Comparison of ENCODE assay signal across 8 cellular contexts in the genomic region with DNA sequence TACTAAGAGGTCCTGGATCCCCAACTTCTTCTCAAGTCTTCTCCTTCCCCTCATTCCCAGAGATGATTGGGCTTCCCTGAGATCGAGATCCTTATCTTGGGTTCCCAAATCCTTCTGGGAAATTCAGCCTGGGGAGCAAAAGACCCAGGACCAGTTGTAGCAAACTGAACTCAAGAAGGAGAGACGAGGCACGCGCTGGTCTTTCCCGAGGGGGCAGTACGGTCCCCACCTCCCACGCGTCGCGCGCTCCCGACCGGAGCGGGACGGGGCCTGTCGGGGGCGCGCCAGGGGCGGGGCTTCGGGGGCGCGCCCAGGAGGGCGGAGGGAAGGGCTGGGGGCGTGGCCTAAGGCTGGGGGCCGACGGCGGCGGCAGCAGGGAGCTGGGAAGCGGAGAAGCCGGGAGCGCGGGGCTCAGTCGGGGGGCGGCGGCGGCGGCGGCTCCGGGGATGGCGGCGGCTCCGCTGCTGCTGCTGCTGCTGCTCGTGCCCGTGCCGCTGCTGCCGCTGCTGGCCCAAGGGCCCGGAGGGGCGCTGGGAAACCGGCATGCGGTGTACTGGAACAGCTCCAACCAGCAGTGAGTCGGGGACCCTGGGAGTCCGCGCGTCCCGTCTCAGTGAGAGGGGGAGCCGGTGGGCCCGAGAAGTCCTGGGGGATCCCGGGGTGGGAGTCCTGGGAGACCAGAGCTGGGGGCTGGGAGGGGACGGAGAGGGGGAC. TPM values are rescaled to one million over a fixed set of nuclear protein-coding genes. Genes with fewer than 3 reads are reported as not detected.
DNase-seq lines count a peak whose midpoint lies in the region; ATAC-seq, FAIRE-seq and TF ChIP-seq lines count a peak whose summit lies in the region.

EFNA3 (plus strand) TSS at position 342 of the 714 bp plus-strand sequence; CDS start at position 447, 105 bp downstream.

- TF ChIP-seq CTCF in D721Med (IDR thresholded peaks at IDR 0.05; ENCODE audit: insufficient read depth, missing control alignments) (no peak), K562 (IDR thresholded peaks at IDR 0.05 in 2 of 3, conservative IDR thresholded peaks at IDR 0.05 in 1 of 3; ENCODE audit: insufficient read depth in 2 of 3, low read depth in 1 of 3, low read length in 3 of 3) (no peak)

- 2% methylated on average over 59 of the region's 59 CpGs for whole genome bisulfite sequencing in HUES64
- under 1% methylated on average over 19 of the region's 59 CpGs for WGBS in K562 (ENCODE audit: insufficient coverage, low coverage, missing lambda C conversion rate)

- peak; percentile 74 for ATAC-seq in K562
- ATAC-seq in HG02884 (IDR thresholded peaks at IDR 0.05; ENCODE audit: unreplicated experiment) = no peak

- CTCF ChIA-PET in K562 (lab: Yijun Ruan, JAX; ENCODE audit: low intra/inter-chr PET ratio) = interaction anchor here (0.6 to 9.0 kb wide), 2 partner anchors 16 to 41 kb away, joined by 3 to 153 read pairs; partner anchors contain the start of gene EFNA4

- TF ChIP-seq POLR2A in K562 (conservative IDR thresholded peaks at IDR 0.05) = no peak

- H3K27ac ChIP-seq in HUES64 (ENCODE audit: low read depth, low read length) (no peak within 1 kb of the TSS), K562 (ENCODE audit: extremely low read depth, low read depth, low read length) (peak within 1 kb of the TSS; percentile 34)

- POLR2A ChIA-PET in K562 (lab: Yijun Ruan, JAX) = interaction anchor here (0.8 to 1.7 kb wide), 2 partner anchors 66 to 94 kb away, joined by 3 to 5 read pairs; partner anchors contain the start of gene KRTCAP2

- H3K27me3 ChIP-seq in HUES64 (ENCODE audit: insufficient read depth, low read length) = peaks cover 72% of the 10 kb centered on the region
- H3K27me3 ChIP-seq in K562 (ENCODE audit: control insufficient read depth in 2 of 2, insufficient read depth in 2 of 2, low read length in 2 of 2) = peaks cover 3 to 8% of the 10 kb centered on the region in 2 experiments; a peak in 2 of 5 replicates
- H3K27me3 ChIP-seq in skeletal muscle satellite cell (ENCODE audit: control insufficient read depth, insufficient read depth, low read length) = peaks cover 48% of the 10 kb centered on the region

- H3K4me3 ChIP-seq in HUES64 (ENCODE audit: low read length) (peak within 1 kb of the TSS; percentile 56), K562 (peak within 1 kb of the TSS; percentile 51), iPS-18c (ENCODE audit: insufficient read depth, low read depth, low read length) (peak within 1 kb of the TSS; percentile 70), skeletal muscle satellite cell (ENCODE audit: low read length) (peak within 1 kb of the TSS; percentile 52)

- DNase-seq in D721Med (ENCODE audit: insufficient read length, low spot score) = peak; percentile 99
- DNase-seq in T-helper 1 cell = peak; percentile 42 to 63 (median 48)
- DNase-seq in K562 (ENCODE audit: extremely low read depth in 1 of 4, low spot score in 3 of 4) = peak; percentile 86 to 98 (median 98)
- DNase-seq in ureter (ENCODE audit: low spot score) = no peak

- H2AFZ ChIP-seq in K562 (ENCODE audit: low read depth, low read length) = peak within 1 kb of the TSS; percentile 87

- H4K20me1 ChIP-seq in K562 (replicated peaks; ENCODE audit: control insufficient read depth, insufficient read depth, low read length) = peaks cover 16% of the 10 kb centered on the region

- H3K79me2 ChIP-seq in K562 (ENCODE audit: control insufficient read depth, insufficient read depth, low read length) = peaks cover 3% of the 10 kb centered on the region; the same call in 2 of the 3 replicates

- no peak for FAIRE-seq in D721Med (lab: Jason Lieb, UNC)
- peak; percentile 59 for FAIRE-seq in K562 (lab: Jason Lieb, UNC)

- peak within 1 kb of the TSS; percentile 66 for H3K4me2 ChIP-seq in K562 (ENCODE audit: insufficient read depth, low read length)
- H3K4me2 ChIP-seq in skeletal muscle satellite cell (ENCODE audit: low read length) = peak within 1 kb of the TSS; percentile 72

- no peak for TF ChIP-seq EP300 in K562 (IDR thresholded peaks at IDR 0.05; ENCODE audit: low read length)

- H3K4me1 ChIP-seq in HUES64 (ENCODE audit: insufficient read depth, low read length) (0 out of 2 replicates have a peak, but pooled peaks cover 7% of the 10 kb centered on the region), K562 (replicated peaks in 1 of 2; ENCODE audit: control insufficient read depth in 2 of 2, insufficient read depth in 2 of 2, low read length in 2 of 2) (peaks cover 37 to 65% of the 10 kb centered on the region in 2 experiments), skeletal muscle satellite cell (ENCODE audit: control insufficient read depth, insufficient read depth, low read length) (peaks cover 27% of the 10 kb centered on the region)

- intact Hi-C loops in K562 (cut with micrococcal nuclease) = loop anchor here (5.0 kb wide), 1 partner anchor 76 kb away; the partner anchor contains the start of gene ZBTB7B

- TF ChIP-seq RAD21 in K562 (CRISPR knock-in tag; conservative IDR thresholded peaks at IDR 0.05 in 1 of 2, IDR thresholded peaks at IDR 0.05 in 1 of 2) = no peak

- no TSS peak for BruUV-seq in K562 (replicated peaks; lab: Mats Ljungman, UMichigan)

- H3K9ac ChIP-seq in HUES64 (ENCODE audit: low read depth, low read length) (peak within 1 kb of the TSS; percentile 24; the same call in 1 of the 2 replicates), K562 (ENCODE audit: insufficient read depth in 1 of 2, low read depth in 2 of 2, low read length in 2 of 2) (peak within 1 kb of the TSS; percentile 52 to 88), skeletal muscle satellite cell (ENCODE audit: low read depth, low read length) (no peak within 1 kb of the TSS)

- no peaks in the 10 kb centered on the region for H3K36me3 ChIP-seq in HUES64 (ENCODE audit: insufficient read depth, low read length)
- H3K36me3 ChIP-seq in K562 (ENCODE audit: control insufficient read depth, insufficient read depth, low read length) = no peaks in the 10 kb centered on the region
- H3K36me3 ChIP-seq in skeletal muscle satellite cell (ENCODE audit: insufficient read depth, low read length) = no peaks in the 10 kb centered on the region

- H3K9me3 ChIP-seq in HUES64 (ENCODE audit: insufficient read depth, low read depth, low read length) = no peaks in the 10 kb centered on the region
- no peaks in the 10 kb centered on the region for H3K9me3 ChIP-seq in K562 (replicated peaks; ENCODE audit: control insufficient read depth, insufficient read depth, low read depth, low read length)
- H3K9me3 ChIP-seq in iPS-18c (ENCODE audit: control insufficient read depth, insufficient read depth, low read length) = no peaks in the 10 kb centered on the region
- H3K9me3 ChIP-seq in skeletal muscle satellite cell (replicated peaks; ENCODE audit: low read length) = no peaks in the 10 kb centered on the region

- peaks cover 6% of the 10 kb centered on the region for H3K9me1 ChIP-seq in K562 (ENCODE audit: control insufficient read depth, insufficient read depth, low read length)

- in situ Hi-C loops in K562 (cut with MboI) = no loop called here

TF ChIP-seq in K562, 482 proteins besides CTCF, POLR2A, EP300 and RAD21 (continues in another document):
- TF ChIP-seq ZNF699 (CRISPR knock-in tag; IDR thresholded peaks at IDR 0.05; ENCODE audit: insufficient replicate concordance) = no peak
- TF ChIP-seq ZBTB11 (CRISPR knock-in tag; IDR thresholded peaks at IDR 0.05) = peak in 1 of 3 experiments; percentile 36; a peak in 1 of 6 replicates
- TF ChIP-seq TAF9B (IDR thresholded peaks at IDR 0.05; ENCODE audit: partially characterized antibody) = no peak
- no peak for TF ChIP-seq CAMTA2 (CRISPR knock-in tag; conservative IDR thresholded peaks at IDR 0.05)

RNA-seq across cellular contexts. Expression of gene EFNA3, which starts in this region (rescaled TPM):
- 4.6 TPM for polyA plus RNA-seq in HUES64 (2013, experiment 1 of 2)
- polyA plus RNA-seq in HUES64 (2013, experiment 2 of 2) = 7.0 TPM
- 3.7 and 9.0 TPM in 2 replicates for total RNA-seq in K562 (2011; cell fraction: chromatin; rRNA removed; ENCODE audit: low replicate concordance)
- 11.2 and 12.4 TPM in 2 replicates for total RNA-seq in K562 (2011; cell fraction: nucleolus; rRNA removed)
- total RNA-seq in K562 (2011; cell fraction: nucleoplasm; rRNA removed) = 8.1 and 10.5 TPM in 2 replicates
- 4.5 and 8.6 TPM in 2 replicates for total RNA-seq in K562 (2014; rRNA removed)
- total RNA-seq in K562 (2014; rRNA removed; fragmentation: Illumina TruSeq; extraction: Trizol) = 1.7 and 3.3 TPM in 2 replicates
- 4.7 and 4.9 TPM in 2 replicates for total RNA-seq in K562 (2015; rRNA removed; fragmentation: Illumina TruSeq; extraction: Trizol)
- total RNA-seq in K562 (2021) = 6.2 and 7.1 TPM in 2 replicates
- 7.3 and 10.9 TPM in 2 replicates for polyA plus RNA-seq in K562 (2011; rRNA removed)
- polyA plus RNA-seq in K562 (2011; cell fraction: cytosol; rRNA removed) = 10.9 and 15.6 TPM in 2 replicates
- polyA plus RNA-seq in K562 (2011; cell fraction: nucleus; rRNA removed) = 14.1 and 14.9 TPM in 2 replicates
- 4.5 and 7.1 TPM in 2 replicates for polyA plus RNA-seq in K562 (2012)
- 7.9 and 9.3 TPM in 2 replicates for polyA plus RNA-seq in K562 (2014; fragmentation: Illumina TruSeq; extraction: Trizol)
- polyA plus RNA-seq in K562 (2014; fragmentation: Nextera tagmentation; extraction: Ambion mirVana) = under 1 TPM; 0.59 to 0.63 TPM
- 4.8 and 6.8 TPM in 2 replicates for polyA plus RNA-seq in K562 (2014; rRNA removed)
- polyA minus RNA-seq in K562 (2011; rRNA and poly(A)+ RNA removed) = 2.0 and 3.1 TPM in 2 replicates
- polyA minus RNA-seq in K562 (2011; cell fraction: cytosol; rRNA and poly(A)+ RNA removed) = 5.5 and 6.3 TPM in 2 replicates
- 2.7 and 5.9 TPM in 2 replicates for polyA minus RNA-seq in K562 (2011; cell fraction: nucleus; rRNA and poly(A)+ RNA removed)
- total RNA-seq in skeletal muscle satellite cell (2012; rRNA removed) = 2.3 and 4.2 TPM in 2 replicates
- total RNA-seq in ureter = 1.1 TPM
